In genomic region chr9:128903871-128904371, GRCh38 we compare ENCODE assay signal across 3 cellular contexts.
TF ChIP-seq lines count a peak whose summit lies in the region.

No MANE protein-coding gene starts in this region.

TF ChIP-seq in SK-N-SH treated with all-trans-retinoic acid at 6 μM for 48 hours, 23 proteins besides CTCF, POLR2A, EP300 and RAD21:
- TF ChIP-seq ISL1 (CRISPR knock-in tag; IDR thresholded peaks at IDR 0.05), result no peak
- TF ChIP-seq PATZ1 (CRISPR knock-in tag; IDR thresholded peaks at IDR 0.05; ENCODE audit: borderline replicate concordance), result no peak
- TF ChIP-seq ESRRG (CRISPR knock-in tag; IDR thresholded peaks at IDR 0.05), result no peak
- no peak for TF ChIP-seq ZFP3 (CRISPR knock-in tag; IDR thresholded peaks at IDR 0.05)
- TF ChIP-seq ZNF70 (CRISPR knock-in tag; IDR thresholded peaks at IDR 0.05), result no peak
- TF ChIP-seq ZNF565 (CRISPR knock-in tag; conservative IDR thresholded peaks at IDR 0.05; ENCODE audit: low read depth), result no peak
- TF ChIP-seq TSHZ2 (CRISPR knock-in tag; IDR thresholded peaks at IDR 0.05), result no peak
- TF ChIP-seq RARB (CRISPR knock-in tag; IDR thresholded peaks at IDR 0.05), result no peak
- TF ChIP-seq ZNF8 (CRISPR knock-in tag; IDR thresholded peaks at IDR 0.05), result no peak
- no peak for TF ChIP-seq PPARA (CRISPR knock-in tag; IDR thresholded peaks at IDR 0.05; ENCODE audit: borderline replicate concordance)

TF ChIP-seq in SK-N-SH, 30 proteins besides CTCF, POLR2A, EP300 and RAD21:
- TF ChIP-seq MXI1 (IDR thresholded peaks at IDR 0.05; ENCODE audit: low read depth, low read length), result no peak
- no peak for TF ChIP-seq TCF12 (IDR thresholded peaks at IDR 0.05)
- TF ChIP-seq GATA2 (CRISPR knock-in tag; IDR thresholded peaks at IDR 0.05), result no peak
- no peak for TF ChIP-seq FOXM1 (IDR thresholded peaks at IDR 0.05; ENCODE audit: low read depth)
- no peak for TF ChIP-seq RFX5 (IDR thresholded peaks at IDR 0.05; ENCODE audit: low read length)
- TF ChIP-seq, protein P1, sequence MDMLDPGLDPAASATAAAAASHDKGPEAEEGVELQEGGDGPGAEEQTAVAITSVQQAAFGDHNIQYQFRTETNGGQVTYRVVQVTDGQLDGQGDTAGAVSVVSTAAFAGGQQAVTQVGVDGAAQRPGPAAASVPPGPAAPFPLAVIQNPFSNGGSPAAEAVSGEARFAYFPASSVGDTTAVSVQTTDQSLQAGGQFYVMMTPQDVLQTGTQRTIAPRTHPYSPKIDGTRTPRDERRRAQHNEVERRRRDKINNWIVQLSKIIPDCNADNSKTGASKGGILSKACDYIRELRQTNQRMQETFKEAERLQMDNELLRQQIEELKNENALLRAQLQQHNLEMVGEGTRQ (IDR thresholded peaks at IDR 0.05; ENCODE audit: borderline replicate concordance, low read depth, low read length), result no peak
- TF ChIP-seq POLR2AphosphoS5 (IDR thresholded peaks at IDR 0.05; ENCODE audit: low read depth, low read length), result no peak
- no peak for TF ChIP-seq REST (IDR thresholded peaks at IDR 0.05; ENCODE audit: low read depth, low read length)
- no peak for TF ChIP-seq PBX3 (IDR thresholded peaks at IDR 0.05)
- TF ChIP-seq, protein P2, sequence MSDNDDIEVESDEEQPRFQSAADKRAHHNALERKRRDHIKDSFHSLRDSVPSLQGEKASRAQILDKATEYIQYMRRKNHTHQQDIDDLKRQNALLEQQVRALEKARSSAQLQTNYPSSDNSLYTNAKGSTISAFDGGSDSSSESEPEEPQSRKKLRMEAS (IDR thresholded peaks at IDR 0.05; ENCODE audit: low read depth), result no peak
- TF ChIP-seq USF1 (IDR thresholded peaks at IDR 0.05; ENCODE audit: borderline replicate concordance, low read depth), result no peak

TF ChIP-seq in IMR-90, 13 proteins besides CTCF, POLR2A, EP300 and RAD21:
- TF ChIP-seq, protein P1 (IDR thresholded peaks at IDR 0.05; ENCODE audit: low read depth, low read length), result no peak
- TF ChIP-seq ELK1 (IDR thresholded peaks at IDR 0.05; ENCODE audit: borderline replicate concordance, low read depth, low read length), result no peak
- no peak for TF ChIP-seq RFX5 (IDR thresholded peaks at IDR 0.05; ENCODE audit: low read depth, low read length)
- no peak for TF ChIP-seq SMC3 (IDR thresholded peaks at IDR 0.05; ENCODE audit: low read depth, low read length)
- TF ChIP-seq MXI1 (IDR thresholded peaks at IDR 0.05; ENCODE audit: borderline replicate concordance, low read depth, low read length), result no peak
- TF ChIP-seq FOS (IDR thresholded peaks at IDR 0.05; ENCODE audit: low read depth, low read length), result no peak
- no peak for TF ChIP-seq CHD1 (IDR thresholded peaks at IDR 0.05; ENCODE audit: low read depth, low read length)
- TF ChIP-seq MAFK (IDR thresholded peaks at IDR 0.05; ENCODE audit: low read depth, low read length), result no peak
- TF ChIP-seq RCOR1 (IDR thresholded peaks at IDR 0.05; ENCODE audit: insufficient replicate concordance, low read length), result no peak
- TF ChIP-seq NFE2L2 (IDR thresholded peaks at IDR 0.05; ENCODE audit: low read depth, low read length), result no peak
- TF ChIP-seq MAZ (IDR thresholded peaks at IDR 0.05; ENCODE audit: borderline replicate concordance, low read depth, low read length), result no peak
- no peak for TF ChIP-seq BHLHE40 (IDR thresholded peaks at IDR 0.05; ENCODE audit: low read depth, low read length)
- TF ChIP-seq CEBPB (IDR thresholded peaks at IDR 0.05; ENCODE audit: low read depth, low read length), result no peak
